Comparison of ENCODE assay signal across 7 cellular contexts in the genomic region with DNA sequence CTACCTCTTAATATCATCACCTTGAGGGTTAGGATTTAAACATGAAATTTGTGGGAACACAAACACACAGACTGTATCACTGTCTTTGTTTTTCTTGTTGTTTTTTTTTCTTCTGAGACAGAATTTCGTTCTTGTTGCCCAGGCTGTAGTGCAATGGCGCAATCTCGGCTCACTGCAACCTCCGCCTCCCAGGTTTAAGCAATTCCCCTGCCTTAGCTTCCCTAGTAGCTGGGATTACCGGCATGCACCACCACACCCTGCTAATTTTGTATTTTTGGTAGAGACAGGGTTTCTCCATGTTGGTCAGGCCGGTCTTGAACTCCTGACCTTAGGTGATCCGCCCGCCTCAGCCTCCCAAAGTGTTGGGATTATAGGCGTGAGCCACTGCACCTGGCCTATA. TPM values are rescaled to one million over a fixed set of nuclear protein-coding genes. Genes with fewer than 3 reads are reported as not detected.
DNase-seq lines count a peak whose midpoint lies in the region; ATAC-seq and TF ChIP-seq lines count a peak whose summit lies in the region.
"Not testable (repeated sequence)": the region's sequence is repeated elsewhere in the genome, so short reads cannot be mapped to it uniquely, and the experiment has no call there.

No MANE protein-coding gene starts in this region.

- H3K4me3 ChIP-seq in CD4-positive, alpha-beta memory T cell (ENCODE audit: low read length in 2 of 2); upper lobe of left lung: not testable (repeated sequence)

- TF ChIP-seq EP300 in upper lobe of left lung (IDR thresholded peaks at IDR 0.05) = not testable (repeated sequence)

- peaks cover 25% of the 10 kb centered on the region for H3K4me1 ChIP-seq in CD4-positive, alpha-beta memory T cell (ENCODE audit: insufficient read depth, low read length)
- not testable (repeated sequence) for H3K4me1 ChIP-seq in upper lobe of left lung

- H3K9me3 ChIP-seq in CD4-positive, alpha-beta memory T cell (ENCODE audit: control insufficient read depth in 1 of 2, low read length in 2 of 2); upper lobe of left lung: not testable (repeated sequence)

- H3K9me3 Mint-ChIP-seq in CD4-positive, alpha-beta memory T cell; T-helper 1 cell treated with Interleukin-12 subunit alpha and Interleukin-12 subunit beta and Interleukin-4 antibody, amounts not matched to agents 30 μg/mL and 1 μg/mL, for 36 hours; activated T-cell treated with anti-CD3 and anti-CD28 coated beads, Interleukin-2, amount 50 U/mL, for 24 hours; activated naive CD4-positive, alpha-beta T cell treated with anti-CD3 and anti-CD28 coated beads for 36 hours; natural killer cell: not testable (repeated sequence)

- not testable (repeated sequence) for TF ChIP-seq CTCF in natural killer cell (IDR thresholded peaks at IDR 0.05); upper lobe of left lung (IDR thresholded peaks at IDR 0.05)

- not testable (repeated sequence) for H3K36me3 ChIP-seq in CD4-positive, alpha-beta memory T cell (ENCODE audit: insufficient read depth, low read length); upper lobe of left lung

- not testable (repeated sequence) for H3K27me3 ChIP-seq in CD4-positive, alpha-beta memory T cell (ENCODE audit: insufficient read depth, low read length); upper lobe of left lung

- not testable (repeated sequence) for DNase-seq in CD4-positive, alpha-beta memory T cell; activated T-cell treated with anti-CD3 and anti-CD28 coated beads, Interleukin-2, amount 50 U/mL, for 24 hours; activated naive CD4-positive, alpha-beta T cell treated with anti-CD3 and anti-CD28 coated beads for 36 hours; natural killer cell
- DNase-seq in cardiac septum (ENCODE audit: low spot score) (peak; percentile 79), upper lobe of left lung (peak in 1 of 2 donors; percentile 40)

- H3K36me3 Mint-ChIP-seq in CD4-positive, alpha-beta memory T cell = peaks cover 35 to 56% of the 10 kb centered on the region in 2 donors
- peaks cover 46% of the 10 kb centered on the region for H3K36me3 Mint-ChIP-seq in T-helper 1 cell treated with Interleukin-12 subunit alpha and Interleukin-12 subunit beta and Interleukin-4 antibody, amounts not matched to agents 30 μg/mL and 1 μg/mL, for 36 hours (ENCODE audit: low read depth)
- peaks cover 93% of the 10 kb centered on the region for H3K36me3 Mint-ChIP-seq in activated T-cell treated with anti-CD3 and anti-CD28 coated beads, Interleukin-2, amount 50 U/mL, for 24 hours (ENCODE audit: low read depth)
- peaks cover 64% of the 10 kb centered on the region for H3K36me3 Mint-ChIP-seq in activated naive CD4-positive, alpha-beta T cell treated with anti-CD3 and anti-CD28 coated beads for 36 hours (ENCODE audit: low read depth)
- H3K36me3 Mint-ChIP-seq in natural killer cell = not testable (repeated sequence)

- not testable (repeated sequence) for H3K27ac ChIP-seq in CD4-positive, alpha-beta memory T cell (ENCODE audit: low read depth, low read length)
- H3K27ac ChIP-seq in upper lobe of left lung = peak overlapping the region; percentile 52 to 85 (median 76)

- not testable (repeated sequence) for H3K4me3 Mint-ChIP-seq in CD4-positive, alpha-beta memory T cell; T-helper 1 cell treated with Interleukin-12 subunit alpha and Interleukin-12 subunit beta and Interleukin-4 antibody, amounts not matched to agents 30 μg/mL and 1 μg/mL, for 36 hours; activated T-cell treated with anti-CD3 and anti-CD28 coated beads, Interleukin-2, amount 50 U/mL, for 24 hours; activated naive CD4-positive, alpha-beta T cell treated with anti-CD3 and anti-CD28 coated beads for 36 hours; natural killer cell

- H3K27me3 Mint-ChIP-seq in CD4-positive, alpha-beta memory T cell; T-helper 1 cell treated with Interleukin-12 subunit alpha and Interleukin-12 subunit beta and Interleukin-4 antibody, amounts not matched to agents 30 μg/mL and 1 μg/mL, for 36 hours (ENCODE audit: low read depth); activated T-cell treated with anti-CD3 and anti-CD28 coated beads, Interleukin-2, amount 50 U/mL, for 24 hours; activated naive CD4-positive, alpha-beta T cell treated with anti-CD3 and anti-CD28 coated beads for 36 hours (ENCODE audit: low read depth); natural killer cell (ENCODE audit: low read depth in 2 of 2): not testable (repeated sequence)

- CTCF ChIA-PET in CD4-positive, alpha-beta memory T cell (lab: Charles Lee; ENCODE audit: partially characterized antibody) = interaction anchor here (1.3 to 6.2 kb wide), 2 partner anchors 34 to 35 kb away, joined by 3 to 88 read pairs; partner anchors contain the start of gene LMNB1
- CTCF ChIA-PET in activated naive CD4-positive, alpha-beta T cell treated with anti-CD3 and anti-CD28 coated beads for 36 hours (lab: Charles Lee) = interaction anchor here (1.2 kb wide), 1 partner anchor 12 kb away, joined by 5 read pairs; no protein-coding TSS in a partner anchor

- ATAC-seq in natural killer cell; upper lobe of left lung (ENCODE audit: low FRiP score in 2 of 2): not testable (repeated sequence)

- WGBS in upper lobe of left lung, 2 donors = 72 to 85% methylated on average over 9 of the region's 9 CpGs

- POLR2A ChIA-PET in CD4-positive, alpha-beta memory T cell (lab: Charles Lee; ENCODE audit: partially characterized antibody) = not testable (repeated sequence)

- peaks cover 20 to 30% (median 25%) of the 10 kb centered on the region in 4 donors for H3K4me1 Mint-ChIP-seq in CD4-positive, alpha-beta memory T cell
- peaks cover 49% of the 10 kb centered on the region for H3K4me1 Mint-ChIP-seq in T-helper 1 cell treated with Interleukin-12 subunit alpha and Interleukin-12 subunit beta and Interleukin-4 antibody, amounts not matched to agents 30 μg/mL and 1 μg/mL, for 36 hours (ENCODE audit: low read depth)
- H3K4me1 Mint-ChIP-seq in activated T-cell treated with anti-CD3 and anti-CD28 coated beads, Interleukin-2, amount 50 U/mL, for 24 hours (ENCODE audit: low read depth) = peaks cover 46% of the 10 kb centered on the region
- peaks cover 52% of the 10 kb centered on the region for H3K4me1 Mint-ChIP-seq in activated naive CD4-positive, alpha-beta T cell treated with anti-CD3 and anti-CD28 coated beads for 36 hours (ENCODE audit: low read depth)
- peaks cover 39 to 50% of the 10 kb centered on the region in 2 donors for H3K4me1 Mint-ChIP-seq in natural killer cell

- intact Hi-C loops in CD4-positive, alpha-beta memory T cell (cut with micrococcal nuclease) = loop anchor here (5.0 kb wide), 2 partner anchors 36 to 39 kb away; partner anchors contain the start of gene LMNB1
- intact Hi-C loops in activated naive CD4-positive, alpha-beta T cell treated with anti-CD3 and anti-CD28 coated beads for 36 hours (cut with micrococcal nuclease); cardiac septum (cut with DNase I): not testable (repeated sequence)
- intact Hi-C loops in natural killer cell (cut with micrococcal nuclease) = loop anchor here (10.0 kb wide), 1 partner anchor 1271 kb away; the partner anchor contains the start of gene SLC12A2

- TF ChIP-seq POLR2A in upper lobe of left lung (IDR thresholded peaks at IDR 0.05) = not testable (repeated sequence)

- peak overlapping the region in 4 of 7 donors; percentile 30 to 79 (median 50) for H3K27ac Mint-ChIP-seq in CD4-positive, alpha-beta memory T cell
- H3K27ac Mint-ChIP-seq in T-helper 1 cell treated with Interleukin-12 subunit alpha and Interleukin-12 subunit beta and Interleukin-4 antibody, amounts not matched to agents 30 μg/mL and 1 μg/mL, for 36 hours = peak overlapping the region; percentile 56
- peak overlapping the region; percentile 69 for H3K27ac Mint-ChIP-seq in activated T-cell treated with anti-CD3 and anti-CD28 coated beads, Interleukin-2, amount 50 U/mL, for 24 hours
- peak overlapping the region; percentile 98 for H3K27ac Mint-ChIP-seq in activated naive CD4-positive, alpha-beta T cell treated with anti-CD3 and anti-CD28 coated beads for 36 hours
- peak overlapping the region; percentile 94 to 95 for H3K27ac Mint-ChIP-seq in natural killer cell

RNA-seq across cellular contexts. Expression of gene LMNB1, which starts 36.9 kb away (rescaled TPM):
- total RNA-seq in CD4-positive, alpha-beta memory T cell = 10 to 100 TPM; 28.2 to 32.3 TPM
- 1 to 10 TPM; 2.0 to 8.8 TPM for polyA plus RNA-seq in CD4-positive, alpha-beta memory T cell
- 100 to 1,000 TPM; 274 to 289 TPM for total RNA-seq in activated naive CD4-positive, alpha-beta T cell treated with anti-CD3 and anti-CD28 coated beads for 36 hours
- total RNA-seq in cardiac septum = 3.0 TPM
- 10 to 100 TPM; 31.2 to 57.8 (median 37.3) TPM for total RNA-seq in natural killer cell
- total RNA-seq in upper lobe of left lung = 10 to 100 TPM; 11.1 to 18.5 (median 15.9) TPM

Comparison
In these comparisons a context has a peak if more than half of its experiments do, and no peak if none do; other contexts are left out.
1. RNA of gene LMNB1, which starts 36.9 kb away (total RNA-seq): 274 to 289 TPM in activated naive CD4-positive, alpha-beta T cell treated with anti-CD3 and anti-CD28 coated beads for 36 hours; 31.2 to 57.8 TPM in natural killer cell, 28.2 to 32.3 TPM in CD4-positive, alpha-beta memory T cell, 11.1 to 18.5 TPM in upper lobe of left lung and 3.0 TPM in cardiac septum (single experiment); every median in the first group is over 4 times any median in the second.
2. Peak in every context shown above with its lines, with median percentiles within 50 percentile points of each other: H3K27ac Mint-ChIP-seq.